ENCODE assay signal across 27 cellular contexts in genomic region chr1:95806171-95806570, GRCh38.
DNase-seq lines count a peak whose midpoint lies in the region; ATAC-seq lines count a peak whose summit lies in the region.
"Had no signal": no experiment of that assay in that cellular context is flagged by ENCODE, and none has a peak within 500 bp of the region (broad histone marks: within the 10 kb centered on the region; RNA-seq: fewer than 3 reads in every experiment).

No MANE protein-coding gene starts in this region.

- peak overlapping the region; percentile 93 for H3K27ac ChIP-seq in SK-N-MC
- H3K27ac ChIP-seq: 22Rv1; A549; BLaER1; BLaER1 treated with 17β-estradiol and CSF1 and Interleukin-3, amounts not matched to agents 10 nM and 100 nM; C4-2B had no signal

- no peaks in the 10 kb centered on the region for H3K9me3 ChIP-seq in SK-N-MC (ENCODE audit: low read depth, low read length)
- H3K9me3 ChIP-seq: A549; BE2C; BLaER1; BLaER1 treated with 17β-estradiol and CSF1 and Interleukin-3, amounts not matched to agents 10 nM and 100 nM; Caco-2 had no signal

- H3K9ac ChIP-seq in SK-N-MC (ENCODE audit: insufficient read length) = no peak overlapping the region
- H3K9ac ChIP-seq: BLaER1; BLaER1 treated with 17β-estradiol and CSF1 and Interleukin-3, amounts not matched to agents 10 nM and 100 nM had no signal

- H3K4me3 ChIP-seq in SK-N-MC = peak overlapping the region; percentile 19; the same call in 1 of the 2 replicates
- H3K4me3 ChIP-seq: A549; BLaER1; BLaER1 treated with 17β-estradiol and CSF1 and Interleukin-3, amounts not matched to agents 10 nM and 100 nM had no signal

- no peak for ATAC-seq in HG02870 (IDR thresholded peaks at IDR 0.05; ENCODE audit: unreplicated experiment)
- ATAC-seq: A549; CD8-positive, alpha-beta T cell had no signal

- H3K36me3 ChIP-seq in SK-N-MC (ENCODE audit: insufficient read depth, low read length) = no peaks in the 10 kb centered on the region
- H3K36me3 ChIP-seq: BE2C; BLaER1; BLaER1 treated with 17β-estradiol and CSF1 and Interleukin-3, amounts not matched to agents 10 nM and 100 nM had no signal

- peak; percentile 94 for DNase-seq in SK-N-MC (ENCODE audit: low read depth, low spot score)
- DNase-seq: 8988T; ACHN; AML-193; BE2C; C1 segment of cervical spinal cord; Caco-2; Calu3; CD4-positive, alpha-beta memory T cell; CD4-positive, alpha-beta T cell; CD4-positive, CD25-positive, alpha-beta regulatory T cell; CD8-positive, alpha-beta memory T cell; CD8-positive, alpha-beta T cell; COR-L47; DMS 273 treated with DMSO at 0.1 percent for 48 hours; DMS153; DMS53; DMS79; DMS79 treated with DMSO at 0.1 percent for 48 hours; DND-41; EL had no signal
